In genomic region chr4:168831585-168831918, GRCh38 we compare ENCODE assay signal across 8 cellular contexts.
DNase-seq lines count a peak whose midpoint lies in the region; ATAC-seq, FAIRE-seq and TF ChIP-seq lines count a peak whose summit lies in the region.

No MANE protein-coding gene starts in this region.

- in situ Hi-C loops in ACHN (cut with HindIII; ENCODE audit: low pct_ligation_motif_present, low pct_unique_long_range_greater_than_20kb, low sequenced_read_pairs) = no loop called here

- H3K9ac ChIP-seq in mucosa of stomach (ENCODE audit: low read length) = peak overlapping the region; percentile 94

- no peaks in the 10 kb centered on the region for H3K9me3 ChIP-seq in mucosa of stomach (ENCODE audit: control insufficient read depth, low read length)

- TF ChIP-seq CTCF in GM12864 (IDR thresholded peaks at IDR 0.05; ENCODE audit: low read depth, low read length, missing control alignments) = no peak
- no peak for TF ChIP-seq CTCF in HL-60 (IDR thresholded peaks at IDR 0.05; ENCODE audit: insufficient read depth, low read length)
- TF ChIP-seq CTCF in bronchial epithelial cell (IDR thresholded peaks at IDR 0.05; ENCODE audit: insufficient read depth, low read length, severe bottlenecking) = no peak

- DNase-seq in GM12864 (ENCODE audit: low read depth) (no peak), HL-60 (ENCODE audit: low read depth in 1 of 2, low spot score in 1 of 2) (no peak), bronchial epithelial cell (ENCODE audit: low read depth) (no peak), ACHN (no peak)

- FAIRE-seq in bronchial epithelial cell (lab: Jason Lieb, UNC) = no peak

- H3K4me3 ChIP-seq in GM12864 (ENCODE audit: low read depth, low read length) (peak overlapping the region; percentile 39), HL-60 (replicated peaks; ENCODE audit: insufficient read depth, low read length) (peak overlapping the region; percentile 39), bronchial epithelial cell (ENCODE audit: low read depth, low read length) (peak overlapping the region; percentile 100), mucosa of stomach (ENCODE audit: low read length) (peak overlapping the region; percentile 57)

- no peak overlapping the region for H3K27ac ChIP-seq in HL-60 (replicated peaks)

- peaks cover 55% of the 10 kb centered on the region for H3K27me3 ChIP-seq in HL-60 (ENCODE audit: insufficient read depth, poor library complexity, severe bottlenecking)
- no peaks in the 10 kb centered on the region for H3K27me3 ChIP-seq in bronchial epithelial cell (ENCODE audit: control insufficient read depth, insufficient read depth, low read length)
- H3K27me3 ChIP-seq in mucosa of stomach (ENCODE audit: control insufficient read depth, insufficient read depth, low read length) = no peaks in the 10 kb centered on the region

- H3K4me1 ChIP-seq in mucosa of stomach (ENCODE audit: control insufficient read depth, insufficient read depth, low read length) = peaks cover 7% of the 10 kb centered on the region

- H3K36me3 ChIP-seq in bronchial epithelial cell (ENCODE audit: control insufficient read depth, insufficient read depth, low read length) (peaks cover 6% of the 10 kb centered on the region), mucosa of stomach (ENCODE audit: control insufficient read depth, insufficient read depth, low read length) (no peaks in the 10 kb centered on the region)

- ATAC-seq in HG03565 (IDR thresholded peaks at IDR 0.05; ENCODE audit: unreplicated experiment) (no peak), HG02885 (IDR thresholded peaks at IDR 0.05; ENCODE audit: poor library complexity, unreplicated experiment) (no peak), GM18520 (IDR thresholded peaks at IDR 0.05; ENCODE audit: unreplicated experiment) (no peak)

Comparison
In these comparisons a context has a peak if more than half of its experiments do, and no peak if none do; other contexts are left out.
1. H3K4me3 ChIP-seq: peak in every context shown above with its lines; median percentile 100 in bronchial epithelial cell; 57 in mucosa of stomach; 39 in GM12864; 39 in HL-60.